ENCODE assay signal across 9 cellular contexts in genomic region chr3:156483426-156483825, GRCh38.
A peak's percentile ranks its signal among the peaks of the same experiment; 100 is the strongest.
DNase-seq lines count a peak whose midpoint lies in the region; ATAC-seq, FAIRE-seq and TF ChIP-seq lines count a peak whose summit lies in the region.
"Had no signal": no experiment of that assay in that cellular context is flagged by ENCODE, and none has a peak within 500 bp of the region (broad histone marks: within the 10 kb centered on the region; RNA-seq: fewer than 3 reads in every experiment).

No MANE protein-coding gene starts in this region.

- TF ChIP-seq POLR2A in gastroesophageal sphincter (IDR thresholded peaks at IDR 0.05) (no peak), lower leg skin (IDR thresholded peaks at IDR 0.05) (no peak)

- no peak for TF ChIP-seq EP300 in gastroesophageal sphincter (IDR thresholded peaks at IDR 0.05)

- DNase-seq in DND-41 (no peak), thoracic aorta (ENCODE audit: low spot score) (no peak), frontal cortex (ENCODE audit: low spot score in 2 of 2) (no peak), lower leg skin (ENCODE audit: low spot score in 2 of 2) (no peak)

- H3K4me1 ChIP-seq in DND-41 (ENCODE audit: insufficient read depth, low read length) = peaks cover 32% of the 10 kb centered on the region
- peaks cover 7 to 39% (median 11%) of the 10 kb centered on the region in 3 donors for H3K4me1 ChIP-seq in gastroesophageal sphincter
- H3K4me1 ChIP-seq in thoracic aorta (ENCODE audit: control insufficient read depth in 1 of 2, low read depth in 2 of 2) = peaks cover 9 to 31% of the 10 kb centered on the region in 2 donors

- H3K36me3 ChIP-seq in DND-41 (ENCODE audit: insufficient read depth, low read length) (no peaks in the 10 kb centered on the region), gastroesophageal sphincter (no peaks in the 10 kb centered on the region), thoracic aorta (no peaks in the 10 kb centered on the region)

- H3K4me3 ChIP-seq in DND-41 (ENCODE audit: low read depth in 1 of 2, low read length in 2 of 2) (peak overlapping the region in 1 of 2 experiments; percentile 54; a peak in 1 of 4 replicates), WI38 (ENCODE audit: low read depth, low read length) (peak overlapping the region; percentile 33), gastroesophageal sphincter (no peak overlapping the region), thoracic aorta (peak overlapping the region; percentile 3), lower leg skin (ENCODE audit: low read depth, poor library complexity, severe bottlenecking) (no peak overlapping the region)

- H3K4me2 ChIP-seq in DND-41 (ENCODE audit: insufficient read depth, low read length) = peak overlapping the region; percentile 70

- H3K27me3 ChIP-seq in DND-41 (ENCODE audit: insufficient read depth, low read length, poor library complexity) (no peaks in the 10 kb centered on the region), gastroesophageal sphincter (no peaks in the 10 kb centered on the region), thoracic aorta (replicated peaks; ENCODE audit: insufficient read depth) (no peaks in the 10 kb centered on the region)

- WGBS in gastroesophageal sphincter (ENCODE audit: low coverage in 1 of 2), 2 donors = 17% methylated on average over 1 of the region's 1 CpG
- WGBS in lower leg skin, 2 donors = 17 to 29% methylated on average over 1 of the region's 1 CpG

- intact Hi-C loops in lower leg skin (cut with DNase I; ENCODE audit: low total_unique reads) = no loop called here

- H2AFZ ChIP-seq in DND-41 (ENCODE audit: low read depth, low read length) = peak overlapping the region; percentile 75

- peak overlapping the region; percentile 43 for H3K9ac ChIP-seq in DND-41 (ENCODE audit: low read depth, low read length)

- H3K79me2 ChIP-seq in DND-41 (ENCODE audit: insufficient read depth, low read length) = no peaks in the 10 kb centered on the region

- ATAC-seq in DND-41 (ENCODE audit: insufficient read depth, low read depth) = peak; percentile 65
- peak; percentile 72 for ATAC-seq in GM19372 (IDR thresholded peaks at IDR 0.05; ENCODE audit: low read depth, unreplicated experiment)
- ATAC-seq in HG03354 (IDR thresholded peaks at IDR 0.05; ENCODE audit: poor library complexity, severe bottlenecking, unreplicated experiment) = peak; percentile 87
- ATAC-seq in gastroesophageal sphincter = peak; percentile 42
- peak; percentile 72 for ATAC-seq in thoracic aorta (ENCODE audit: insufficient number of reproducible peaks, low FRiP score, low read depth)

- no peak for FAIRE-seq in frontal cortex (lab: Jason Lieb, UNC)
- FAIRE-seq: TTC549 had no signal

- TF ChIP-seq CTCF in DND-41 (IDR thresholded peaks at IDR 0.05; ENCODE audit: borderline replicate concordance, extremely low read depth, low read length, poor library complexity, severe bottlenecking) (no peak), WI38 (IDR thresholded peaks at IDR 0.05; ENCODE audit: low read depth, low read length) (no peak), gastroesophageal sphincter (IDR thresholded peaks at IDR 0.05) (no peak), thoracic aorta (IDR thresholded peaks at IDR 0.05) (no peak), lower leg skin (IDR thresholded peaks at IDR 0.05) (no peak)

- H3K9me3 ChIP-seq in DND-41 (ENCODE audit: insufficient read depth, low read length, severe bottlenecking) (no peaks in the 10 kb centered on the region), gastroesophageal sphincter (no peaks in the 10 kb centered on the region), thoracic aorta (no peaks in the 10 kb centered on the region)

- H3K27ac ChIP-seq in DND-41 (ENCODE audit: low read length) (peak overlapping the region; percentile 86), gastroesophageal sphincter (peak overlapping the region in 3 of 4 donors; percentile 39 to 68 (median 62)), thoracic aorta (peak overlapping the region; percentile 35 to 39)

- no peaks in the 10 kb centered on the region for H4K20me1 ChIP-seq in DND-41 (ENCODE audit: insufficient read depth, low read length)

Comparison
In these comparisons a context has a peak if more than half of its experiments do, and no peak if none do; other contexts are left out.
1. H3K4me3 ChIP-seq: peak in WI38 (single experiment) and thoracic aorta (single experiment); none in gastroesophageal sphincter (0 of 2) and lower leg skin (single experiment).
2. Peak in every context shown above with its lines, with median percentiles within 50 percentile points of each other: ATAC-seq and H3K27ac ChIP-seq.